Comparison of ENCODE assay signal across 12 cellular contexts in genomic region chr9:124800306-124801259, GRCh38. TPM values are rescaled to one million over a fixed set of nuclear protein-coding genes. Genes with fewer than 3 reads are reported as not detected.
DNase-seq lines count a peak whose midpoint lies in the region; ATAC-seq, FAIRE-seq and TF ChIP-seq lines count a peak whose summit lies in the region.
"Had no signal": no experiment of that assay in that cellular context is flagged by ENCODE, and none has a peak within 500 bp of the region (broad histone marks: within the 10 kb centered on the region; RNA-seq: fewer than 3 reads in every experiment).

No MANE protein-coding gene starts in this region.

- in situ Hi-C loops in GM13977 (cut with MboI; ENCODE audit: low pct_unique_long_range_greater_than_20kb, low sequenced_read_pairs, unreplicated experiment): no loop called here

- H4K91ac ChIP-seq in H1 (replicated peaks; ENCODE audit: insufficient read length, low read length): no peak overlapping the region

- no peaks in the 10 kb centered on the region for H4K20me1 ChIP-seq in H1 (replicated peaks in 1 of 2; ENCODE audit: control insufficient read depth in 1 of 2, insufficient read depth in 2 of 2, low read length in 2 of 2)

- no peak for ATAC-seq in stimulated activated effector memory CD8-positive, alpha-beta T cell treated with anti-CD3 and anti-CD28 coated beads, Interleukin-12 subunit alpha, Interleukin-12 subunit beta, amount 100 ng/mL, for 72 hours
- ATAC-seq in activated CD4-positive, CD25-positive, alpha-beta regulatory T cell treated with anti-CD3 and anti-CD28 coated beads, Interleukin-2, amount 50 U/mL, for 24 hours: no peak
- no peak for ATAC-seq in GM19397 (IDR thresholded peaks at IDR 0.05; ENCODE audit: unreplicated experiment)

- no peak overlapping the region for H3K27ac ChIP-seq in H1 (ENCODE audit: low read depth, low read length)

- WGBS in H1 (ENCODE audit: extremely low coverage in 1 of 2, insufficient coverage in 1 of 2, insufficient read length in 1 of 2, insufficient replicate concordance in 2 of 2, low coverage in 1 of 2, low lambda C conversion rate in 2 of 2, missing lambda C conversion rate in 1 of 2), 2 experiments: 84% methylated on average over 15 of the region's 15 CpGs; no CpG with 5 or more reads in 1 of the 2 experiments

- H2BK12ac ChIP-seq in H1 (ENCODE audit: low read depth, low read length): no peak overlapping the region

- no peak overlapping the region for H3K27ac Mint-ChIP-seq in stimulated activated effector memory CD8-positive, alpha-beta T cell treated with anti-CD3 and anti-CD28 coated beads, Interleukin-12 subunit alpha, Interleukin-12 subunit beta, amount 100 ng/mL, for 72 hours

- CTCF ChIA-PET in H1 (lab: Charles Lee; ENCODE audit: partially characterized antibody): interaction anchor here (0.7 to 65.2 kb wide), 11 partner anchors 11 to 72 kb away, joined by 3 to 1529 read pairs (median 9); partner anchors contain the start of genes ARPC5L, NR6A1, OLFML2A and RPL35

- H2AK5ac ChIP-seq in H1 (ENCODE audit: low read depth, low read length): 0 out of 2 replicates have a peak overlapping the region, but pooled peaks have one; percentile 39

- no peak overlapping the region for H3K9ac ChIP-seq in H1 (replicated peaks in 1 of 4; ENCODE audit: extremely low read depth in 1 of 4, low read depth in 3 of 4, low read length in 3 of 4)

- H3K4me1 Mint-ChIP-seq in stimulated activated effector memory CD8-positive, alpha-beta T cell treated with anti-CD3 and anti-CD28 coated beads, Interleukin-12 subunit alpha, Interleukin-12 subunit beta, amount 100 ng/mL, for 72 hours: no peaks in the 10 kb centered on the region

- FAIRE-seq in H1 (lab: Jason Lieb, UNC): no peak
- FAIRE-seq: frontal cortex, G401.6 had no signal

- no peak overlapping the region for H2AFZ ChIP-seq in H1 (ENCODE audit: low read length)

- H3K4me3 ChIP-seq in H1 (ENCODE audit: extremely low read depth in 1 of 4, insufficient read depth in 2 of 4, low read depth in 3 of 4, low read length in 4 of 4): no peak overlapping the region

- no peaks in the 10 kb centered on the region for H3K23me2 ChIP-seq in H1 (ENCODE audit: low read depth, low read length)

- H2BK20ac ChIP-seq in H1 (ENCODE audit: low read length): no peak overlapping the region

- H2BK120ac ChIP-seq in H1 (replicated peaks; ENCODE audit: low read depth, low read length): no peak overlapping the region

- H3K79me1 ChIP-seq in H1 (ENCODE audit: low read depth, low read length): no peaks in the 10 kb centered on the region

- no peak for TF ChIP-seq CTCF in GM13977 (IDR thresholded peaks at IDR 0.05; ENCODE audit: extremely low read depth, insufficient read depth, missing control alignments)
- no peak for TF ChIP-seq CTCF in H1 (IDR thresholded peaks at IDR 0.05; ENCODE audit: control extremely low read depth in 1 of 3, insufficient read depth in 1 of 3, low read depth in 1 of 3, low read length in 3 of 3)

- no peaks in the 10 kb centered on the region for H3K9me3 Mint-ChIP-seq in stimulated activated effector memory CD8-positive, alpha-beta T cell treated with anti-CD3 and anti-CD28 coated beads, Interleukin-12 subunit alpha, Interleukin-12 subunit beta, amount 100 ng/mL, for 72 hours

- no peak overlapping the region for H2BK15ac ChIP-seq in H1 (ENCODE audit: low read length)

- no peak overlapping the region for H2BK5ac ChIP-seq in H1 (ENCODE audit: low read depth, low read length)

- H3K4me3 Mint-ChIP-seq in stimulated activated effector memory CD8-positive, alpha-beta T cell treated with anti-CD3 and anti-CD28 coated beads, Interleukin-12 subunit alpha, Interleukin-12 subunit beta, amount 100 ng/mL, for 72 hours: no peak overlapping the region

- no peaks in the 10 kb centered on the region for H3K27me3 ChIP-seq in H1 (replicated peaks in 1 of 4; ENCODE audit: control insufficient read depth in 3 of 4, extremely low read depth in 1 of 4, insufficient read depth in 3 of 4, low read length in 3 of 4)

- POLR2A ChIA-PET in H1 (lab: Charles Lee; ENCODE audit: partially characterized antibody): interaction anchor here (1.1 to 3.0 kb wide), 7 partner anchors 9 to 62 kb away, joined by 3 to 18 read pairs (median 6); partner anchors contain the start of genes ARPC5L, OLFML2A and RPL35

- no peaks in the 10 kb centered on the region for H3K36me3 ChIP-seq in H1 (ENCODE audit: control insufficient read depth in 2 of 4, insufficient read depth in 4 of 4, low read length in 3 of 4)

- no peak overlapping the region for H3K14ac ChIP-seq in H1 (ENCODE audit: insufficient read length)

- DNase-seq in GM13977 (ENCODE audit: low spot score) (peak; percentile 86), NCI-H1694 (lab: John Stamatoyannopoulos, UW) (peak; percentile 41), H1 (ENCODE audit: low read depth in 1 of 2, low spot score in 2 of 2) (no peak), pulmonary artery endothelial cell (ENCODE audit: low read depth, low spot score) (peak; percentile 19), SW480 (ENCODE audit: low spot score) (no peak)
- no peak for DNase-seq in stimulated activated effector memory CD8-positive, alpha-beta T cell treated with anti-CD3 and anti-CD28 coated beads, Interleukin-12 subunit alpha, Interleukin-12 subunit beta, amount 100 ng/mL, for 72 hours (ENCODE audit: low spot score in 2 of 2)
- DNase-seq: activated gamma-delta T cell treated with Interleukin-2 at 50 U/mL for 16 hours, HCEC 1CT had no signal

- no peaks in the 10 kb centered on the region for H3K79me2 ChIP-seq in H1 (ENCODE audit: control insufficient read depth in 1 of 2, insufficient read depth in 2 of 2, low read length in 2 of 2)

- no peak overlapping the region for H4K8ac ChIP-seq in H1 (ENCODE audit: extremely low read depth, insufficient read depth, low read length)

- H3K4me1 ChIP-seq in H1 (replicated peaks in 1 of 4; ENCODE audit: control insufficient read depth in 3 of 4, insufficient read depth in 4 of 4, low read length in 3 of 4): peaks cover 0 to 12% (median 0%) of the 10 kb centered on the region in 4 experiments; a peak in 2 of 7 replicates

- no peak overlapping the region for H4K5ac ChIP-seq in H1 (ENCODE audit: insufficient read length, low read depth, low read length)

- H3K9me3 ChIP-seq in H1 (ENCODE audit: insufficient read depth in 2 of 2, low read depth in 1 of 2, low read length in 1 of 2): no peaks in the 10 kb centered on the region

- no peak for TF ChIP-seq RAD21 in H1 (IDR thresholded peaks at IDR 0.05 in 1 of 2, conservative IDR thresholded peaks at IDR 0.05 in 1 of 2; ENCODE audit: low read depth in 2 of 2, low read length in 2 of 2)

- H3K4ac ChIP-seq in H1 (replicated peaks; ENCODE audit: insufficient read length, low read depth, low read length): no peak overlapping the region

- H3K4me2 ChIP-seq in H1 (ENCODE audit: insufficient read depth in 1 of 2, low read depth in 2 of 2, low read length in 2 of 2): no peak overlapping the region

- no peak overlapping the region for H3K23ac ChIP-seq in H1 (ENCODE audit: insufficient read length)

- no peak overlapping the region for H3K18ac ChIP-seq in H1 (ENCODE audit: extremely low read depth, low read length)

- no peak for TF ChIP-seq EP300 in H1 (IDR thresholded peaks at IDR 0.05; ENCODE audit: borderline replicate concordance in 1 of 2, low read depth in 2 of 2, low read length in 2 of 2)

- TF ChIP-seq POLR2A in H1 (IDR thresholded peaks at IDR 0.05; ENCODE audit: control extremely low read depth in 1 of 2, low read depth in 2 of 2, low read length in 2 of 2): no peak

- H3K36me3 Mint-ChIP-seq in stimulated activated effector memory CD8-positive, alpha-beta T cell treated with anti-CD3 and anti-CD28 coated beads, Interleukin-12 subunit alpha, Interleukin-12 subunit beta, amount 100 ng/mL, for 72 hours: no peaks in the 10 kb centered on the region

- no peak overlapping the region for H3K56ac ChIP-seq in H1 (replicated peaks; ENCODE audit: insufficient read length, low read depth, low read length)

TF ChIP-seq in H1, 55 proteins besides CTCF, POLR2A, EP300 and RAD21 (continues in another document):
- TF ChIP-seq EGR1 (IDR thresholded peaks at IDR 0.05; ENCODE audit: borderline replicate concordance, low read depth, low read length): no peak
- no peak for TF ChIP-seq ASH2L (IDR thresholded peaks at IDR 0.05; ENCODE audit: low read length)
- peak; percentile 47; the same call in 1 of the 2 replicates for TF ChIP-seq RFX5 (IDR thresholded peaks at IDR 0.05; ENCODE audit: borderline replicate concordance, low read depth, low read length)

RNA-seq across cellular contexts. Expression of gene OLFML2A, which starts 23.6 kb away (rescaled TPM):
- total RNA-seq in H1 (2021; fragmentation: NEBNext Ultra II Directional; extraction: Animal tissue kit (Norgen Biotek cat#: 25700)): 11.4 and 11.5 TPM in 2 replicates
- 7.8 and 8.7 TPM in 2 replicates for polyA plus RNA-seq in H1 (2011; rRNA removed)
- 4.7 TPM for polyA plus RNA-seq in H1 (2011; cell fraction: cytosol; rRNA removed)
- 5.7 TPM for polyA plus RNA-seq in H1 (2011; cell fraction: nucleus; rRNA removed)
- polyA plus RNA-seq in H1 (2012, experiment 1 of 2): 5.8 to 9.0 TPM (median 7.0 TPM) in 4 replicates
- 6.6 TPM for polyA plus RNA-seq in H1 (2012, experiment 2 of 2)
- 15.9 TPM for polyA plus RNA-seq in H1 (2013, experiment 1 of 2)
- polyA plus RNA-seq in H1 (2013, experiment 2 of 2): 14.8 TPM
- polyA minus RNA-seq in H1 (2011; rRNA and poly(A)+ RNA removed): 5.5 and 6.7 TPM in 2 replicates
- 14.4 TPM for polyA minus RNA-seq in H1 (2011; cell fraction: cytosol; rRNA and poly(A)+ RNA removed)
- 5.1 TPM for polyA minus RNA-seq in H1 (2011; cell fraction: nucleus; rRNA and poly(A)+ RNA removed)
- total RNA-seq in pulmonary artery endothelial cell: under 0.01 and 0.04 TPM in 2 replicates

RNA-seq across cellular contexts. Expression of gene NR6A1, which starts 29.5 kb away (rescaled TPM):
- total RNA-seq in H1 (2021; fragmentation: NEBNext Ultra II Directional; extraction: Animal tissue kit (Norgen Biotek cat#: 25700)): 232 and 237 TPM in 2 replicates
- polyA plus RNA-seq in H1 (2011; rRNA removed): 77.0 and 93.2 TPM in 2 replicates
- 72.8 TPM for polyA plus RNA-seq in H1 (2011; cell fraction: cytosol; rRNA removed)
- 59.1 TPM for polyA plus RNA-seq in H1 (2011; cell fraction: nucleus; rRNA removed)
- 99.2 to 116 TPM (median 108 TPM) in 4 replicates for polyA plus RNA-seq in H1 (2012, experiment 1 of 2)
- polyA plus RNA-seq in H1 (2012, experiment 2 of 2): 69.6 TPM
- polyA plus RNA-seq in H1 (2013, experiment 1 of 2): 88.5 TPM
- polyA plus RNA-seq in H1 (2013, experiment 2 of 2): 92.9 TPM
- polyA minus RNA-seq in H1 (2011; rRNA and poly(A)+ RNA removed): 505 and 571 TPM in 2 replicates
- 196 TPM for polyA minus RNA-seq in H1 (2011; cell fraction: cytosol; rRNA and poly(A)+ RNA removed)
- polyA minus RNA-seq in H1 (2011; cell fraction: nucleus; rRNA and poly(A)+ RNA removed): 104 TPM
- 0.20 and 0.39 TPM in 2 replicates for total RNA-seq in pulmonary artery endothelial cell

RNA-seq across cellular contexts. Expression of gene WDR38, which starts 52.7 kb away (rescaled TPM):
- not detected in 2 replicates for total RNA-seq in H1 (2021; fragmentation: NEBNext Ultra II Directional; extraction: Animal tissue kit (Norgen Biotek cat#: 25700))
- not detected in 2 replicates for polyA plus RNA-seq in H1 (2011; rRNA removed)
- polyA plus RNA-seq in H1 (2011; cell fraction: cytosol; rRNA removed): not detected
- not detected for polyA plus RNA-seq in H1 (2011; cell fraction: nucleus; rRNA removed)
- 0.15 TPM in 1 of 4 replicates, not detected in the others for polyA plus RNA-seq in H1 (2012, experiment 1 of 2)
- polyA plus RNA-seq in H1 (2012, experiment 2 of 2): not detected
- not detected for polyA plus RNA-seq in H1 (2013, experiment 1 of 2)
- not detected for polyA plus RNA-seq in H1 (2013, experiment 2 of 2)
- polyA minus RNA-seq in H1 (2011; rRNA and poly(A)+ RNA removed): not detected in 2 replicates
- polyA minus RNA-seq in H1 (2011; cell fraction: cytosol; rRNA and poly(A)+ RNA removed): not detected
- not detected for polyA minus RNA-seq in H1 (2011; cell fraction: nucleus; rRNA and poly(A)+ RNA removed)
- 0.07 TPM in 1 of 2 replicates, not detected in the other for total RNA-seq in pulmonary artery endothelial cell
- total RNA-seq: frontal cortex had no signal

Comparison
In these comparisons a context has a peak if more than half of its experiments do, and no peak if none do; other contexts are left out.
1. DNase-seq: peak in GM13977 (single experiment), NCI-H1694 (single experiment) and pulmonary artery endothelial cell (single experiment); none in H1 (0 of 2), stimulated activated effector memory CD8-positive, alpha-beta T cell treated with anti-CD3 and anti-CD28 coated beads, Interleukin-12 subunit alpha, Interleukin-12 subunit beta, amount 100 ng/mL, for 72 hours (0 of 2) and SW480 (single experiment).
2. RNA of gene OLFML2A, which starts 23.6 kb away (total RNA-seq): 11.4 to 11.5 TPM in H1; under 0.01 to 0.04 TPM in pulmonary artery endothelial cell; every median in the first group is over 10 times any median in the second.
3. RNA of gene NR6A1, which starts 29.5 kb away (total RNA-seq): 232 to 237 TPM in H1; 0.20 to 0.39 TPM in pulmonary artery endothelial cell; every median in the first group is over 100 times any median in the second.